ENCODE assay signal across 9 cellular contexts in the genomic region with DNA sequence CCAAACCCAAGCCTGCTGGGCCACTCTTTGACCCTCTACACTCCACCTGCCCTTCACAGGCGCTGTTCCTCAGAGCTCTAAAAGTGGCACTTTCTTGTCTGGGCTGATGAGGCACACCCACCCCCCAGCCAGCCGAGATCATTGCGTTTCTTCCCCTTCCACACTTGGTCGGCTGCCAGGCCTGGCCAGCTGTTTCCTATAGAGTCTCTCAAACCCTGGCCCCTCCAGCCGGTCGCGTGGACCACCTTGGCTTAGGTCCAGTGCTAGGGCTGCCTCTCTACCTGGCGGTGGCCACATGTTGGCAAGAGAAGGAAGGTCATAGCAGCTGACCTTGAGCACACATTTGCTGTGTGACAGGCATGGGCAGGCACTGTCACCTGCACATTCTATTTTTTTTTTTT.
DNase-seq lines count a peak whose midpoint lies in the region; ATAC-seq, FAIRE-seq and TF ChIP-seq lines count a peak whose summit lies in the region.
"Had no signal": no experiment of that assay in that cellular context is flagged by ENCODE, and none has a peak within 500 bp of the region (broad histone marks: within the 10 kb centered on the region; RNA-seq: fewer than 3 reads in every experiment).

No MANE protein-coding gene starts in this region.

- H3K4me1 ChIP-seq in colonic mucosa: no peaks in the 10 kb centered on the region

- H3K9me3 Mint-ChIP-seq in stimulated activated naive CD8-positive, alpha-beta T cell treated with anti-CD3 and anti-CD28 coated beads, Interleukin-15, Interleukin-2, amounts not matched to agents 100 ng/mL and 50 ng/mL, for 24 hours: no peaks in the 10 kb centered on the region

- no peak overlapping the region for H3K4me3 ChIP-seq in colonic mucosa

- intact Hi-C loops in colonic mucosa (cut with DNase I): no loop called here

- no peak for TF ChIP-seq CTCF in colonic mucosa (IDR thresholded peaks at IDR 0.05)

- no peak for DNase-seq in stimulated activated naive CD8-positive, alpha-beta T cell treated with anti-CD3 and anti-CD28 coated beads, Interleukin-15, Interleukin-2, amounts not matched to agents 100 U/mL and 50 U/mL, for 24 hours
- DNase-seq in colonic mucosa (peak; percentile 40), mucosa of gallbladder (ENCODE audit: low spot score) (peak; percentile 62), AG08396 (ENCODE audit: low spot score) (no peak), NCI-H446 treated with DMSO at 0.1 percent for 48 hours (lab: John Stamatoyannopoulos, UW) (no peak), GM19239 (ENCODE audit: insufficient read length, low spot score) (no peak), DMS53 (lab: John Stamatoyannopoulos, UW) (no peak)

- peaks cover 5% of the 10 kb centered on the region for H3K36me3 ChIP-seq in colonic mucosa

- no peaks in the 10 kb centered on the region for H3K27me3 ChIP-seq in colonic mucosa

- peak overlapping the region; percentile 49 for H3K27ac Mint-ChIP-seq in stimulated activated naive CD8-positive, alpha-beta T cell treated with anti-CD3 and anti-CD28 coated beads, Interleukin-15, Interleukin-2, amounts not matched to agents 100 ng/mL and 50 ng/mL, for 24 hours

- H3K9ac ChIP-seq in colonic mucosa (ENCODE audit: low read depth in 2 of 2, low read length in 2 of 2): no peak overlapping the region

- H3K4me1 Mint-ChIP-seq in stimulated activated naive CD8-positive, alpha-beta T cell treated with anti-CD3 and anti-CD28 coated beads, Interleukin-15, Interleukin-2, amounts not matched to agents 100 ng/mL and 50 ng/mL, for 24 hours (ENCODE audit: low read depth): peaks cover 22% of the 10 kb centered on the region

- H3K9me3 ChIP-seq in colonic mucosa: no peaks in the 10 kb centered on the region

- H3K4me3 Mint-ChIP-seq in stimulated activated naive CD8-positive, alpha-beta T cell treated with anti-CD3 and anti-CD28 coated beads, Interleukin-15, Interleukin-2, amounts not matched to agents 100 ng/mL and 50 ng/mL, for 24 hours: no peak overlapping the region

- no peak overlapping the region for H3K27ac ChIP-seq in colonic mucosa
- H3K27ac ChIP-seq: epithelial cell of prostate had no signal

- H3K36me3 Mint-ChIP-seq in stimulated activated naive CD8-positive, alpha-beta T cell treated with anti-CD3 and anti-CD28 coated beads, Interleukin-15, Interleukin-2, amounts not matched to agents 100 ng/mL and 50 ng/mL, for 24 hours (ENCODE audit: low read depth): peaks cover 26% of the 10 kb centered on the region

- FAIRE-seq in GM19239 (lab: Jason Lieb, UNC): no peak

- no peak for ATAC-seq in stimulated activated naive CD8-positive, alpha-beta T cell treated with anti-CD3 and anti-CD28 coated beads, Interleukin-15, Interleukin-2, amounts not matched to agents 100 U/mL and 50 U/mL, for 24 hours

- H3K27me3 Mint-ChIP-seq in stimulated activated naive CD8-positive, alpha-beta T cell treated with anti-CD3 and anti-CD28 coated beads, Interleukin-15, Interleukin-2, amounts not matched to agents 100 ng/mL and 50 ng/mL, for 24 hours: no peaks in the 10 kb centered on the region

Comparison
In these comparisons a context has a peak if more than half of its experiments do, and no peak if none do; other contexts are left out.
1. DNase-seq: peak in colonic mucosa (single experiment) and mucosa of gallbladder (single experiment); none in stimulated activated naive CD8-positive, alpha-beta T cell treated with anti-CD3 and anti-CD28 coated beads, Interleukin-15, Interleukin-2, amounts not matched to agents 100 U/mL and 50 U/mL, for 24 hours (single experiment), AG08396 (single experiment), NCI-H446 treated with DMSO at 0.1 percent for 48 hours (single experiment), GM19239 (single experiment) and DMS53 (single experiment).